Comparison of ENCODE assay signal across 8 cellular contexts in the genomic region with DNA sequence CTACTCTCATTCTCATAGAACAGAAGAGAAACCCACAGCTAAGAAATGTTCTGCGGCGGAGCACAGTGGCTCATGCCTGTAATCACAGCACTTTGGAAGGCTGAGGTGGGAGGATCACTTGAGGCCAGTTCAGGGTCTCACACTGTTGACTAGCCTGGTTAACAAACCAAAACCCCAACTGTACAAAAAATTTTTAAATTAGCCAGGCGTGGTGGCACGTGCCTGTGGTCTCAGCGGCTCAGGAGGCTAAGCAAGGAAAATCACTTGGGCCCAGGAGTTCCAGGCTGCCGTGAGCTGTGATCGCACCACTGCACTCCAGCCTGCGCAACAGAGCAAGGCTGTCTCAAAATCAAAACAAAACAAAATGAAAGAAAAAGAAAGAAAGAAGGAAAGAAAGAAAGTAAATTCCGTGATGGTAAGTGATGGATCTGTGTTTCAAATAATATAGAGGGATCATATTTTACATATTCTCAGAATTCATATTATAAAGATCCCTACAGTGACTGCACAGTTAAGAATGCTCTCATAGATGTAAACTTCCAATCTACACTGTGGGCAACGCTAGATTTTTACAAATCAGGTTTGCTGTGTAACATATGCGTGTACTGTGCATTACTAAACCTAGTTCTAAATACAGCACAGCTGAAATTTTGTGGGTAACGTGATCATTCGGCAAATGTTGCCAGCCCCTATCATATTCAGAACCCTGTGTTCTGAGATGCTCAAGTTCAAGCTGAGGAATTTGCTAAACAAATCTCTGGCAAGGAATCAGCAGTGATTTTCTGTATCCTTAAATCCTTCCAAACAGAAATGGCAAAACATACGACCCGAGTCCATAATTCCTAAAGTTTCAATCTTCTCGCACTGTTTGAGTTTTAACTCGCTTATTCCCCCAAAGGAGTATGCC. TPM values are rescaled to one million over a fixed set of nuclear protein-coding genes. Genes with fewer than 3 reads are reported as not detected.
A peak's percentile ranks its signal among the peaks of the same experiment; 100 is the strongest.
DNase-seq lines count a peak whose midpoint lies in the region; ATAC-seq and TF ChIP-seq lines count a peak whose summit lies in the region.

No MANE protein-coding gene starts in this region.

- no peak for TF ChIP-seq POLR2A in Peyer's patch (IDR thresholded peaks at IDR 0.05)

- peak overlapping the region; percentile 72 to 82 (median 74) for H3K27ac ChIP-seq in Peyer's patch

- H3K4me3 Mint-ChIP-seq in activated naive CD4-positive, alpha-beta T cell treated with anti-CD3 and anti-CD28 coated beads for 36 hours = peak overlapping the region; percentile 80

- CTCF ChIA-PET in activated naive CD4-positive, alpha-beta T cell treated with anti-CD3 and anti-CD28 coated beads for 36 hours (lab: Charles Lee) = no interaction called here

- intact Hi-C loops in activated naive CD4-positive, alpha-beta T cell treated with anti-CD3 and anti-CD28 coated beads for 36 hours (cut with micrococcal nuclease) = loop anchor here (2.0 to 5.0 kb wide), 3 partner anchors 97 to 724 kb away; partner anchors contain the start of genes MTCL1 and TWSG1

- ATAC-seq in GM19328 (IDR thresholded peaks at IDR 0.05; ENCODE audit: unreplicated experiment) = no peak

- H3K9me3 ChIP-seq in Peyer's patch (no peaks in the 10 kb centered on the region), skeletal muscle satellite cell (replicated peaks; ENCODE audit: low read length) (no peaks in the 10 kb centered on the region)

- peak overlapping the region; percentile 78 for H3K9ac ChIP-seq in skeletal muscle satellite cell (ENCODE audit: low read depth, low read length)

- TF ChIP-seq CTCF in Peyer's patch (IDR thresholded peaks at IDR 0.05) (no peak), fibroblast of villous mesenchyme (IDR thresholded peaks at IDR 0.05; ENCODE audit: insufficient read depth, low read depth, low read length) (peak; percentile 1)

- H3K36me3 Mint-ChIP-seq in activated naive CD4-positive, alpha-beta T cell treated with anti-CD3 and anti-CD28 coated beads for 36 hours (ENCODE audit: low read depth) = peaks cover 11% of the 10 kb centered on the region

- peak overlapping the region; percentile 88 for H3K27ac Mint-ChIP-seq in activated naive CD4-positive, alpha-beta T cell treated with anti-CD3 and anti-CD28 coated beads for 36 hours

- no peaks in the 10 kb centered on the region for H3K9me3 Mint-ChIP-seq in activated naive CD4-positive, alpha-beta T cell treated with anti-CD3 and anti-CD28 coated beads for 36 hours

- no peak for DNase-seq in activated naive CD4-positive, alpha-beta T cell treated with anti-CD3 and anti-CD28 coated beads for 36 hours
- DNase-seq in activated naive CD4-positive, alpha-beta T cell treated with anti-CD3 and anti-CD28 coated beads, Interleukin-2, amount 50 U/mL, for 16 hours = no peak
- peak in 1 of 3 donors; percentile 52 for DNase-seq in Peyer's patch
- DNase-seq in fibroblast of villous mesenchyme (ENCODE audit: low read depth) = peak; percentile 41
- no peak for DNase-seq in HuH-7.5 (ENCODE audit: low spot score)
- no peak for DNase-seq in T1000 (lab: John Stamatoyannopoulos, UW)

- H3K4me1 ChIP-seq in Peyer's patch (peaks cover 0 to 18% (median 8%) of the 10 kb centered on the region in 4 donors), skeletal muscle satellite cell (ENCODE audit: control insufficient read depth, insufficient read depth, low read length) (peaks cover 27% of the 10 kb centered on the region)

- H3K4me2 ChIP-seq in skeletal muscle satellite cell (ENCODE audit: low read length) = peak overlapping the region; percentile 90

- H3K36me3 ChIP-seq in Peyer's patch = no peaks in the 10 kb centered on the region
- H3K36me3 ChIP-seq in skeletal muscle satellite cell (ENCODE audit: insufficient read depth, low read length) = peaks cover 7% of the 10 kb centered on the region

- H3K4me1 Mint-ChIP-seq in activated naive CD4-positive, alpha-beta T cell treated with anti-CD3 and anti-CD28 coated beads for 36 hours (ENCODE audit: low read depth) = peaks cover 40% of the 10 kb centered on the region

- H3K27me3 ChIP-seq in Peyer's patch = no peaks in the 10 kb centered on the region
- H3K27me3 ChIP-seq in skeletal muscle satellite cell (ENCODE audit: control insufficient read depth, insufficient read depth, low read length) = peaks cover 4% of the 10 kb centered on the region

- peak overlapping the region; percentile 83 to 94 (median 86) for H3K4me3 ChIP-seq in Peyer's patch
- H3K4me3 ChIP-seq in fibroblast of villous mesenchyme (ENCODE audit: low read depth, low read length) = peak overlapping the region; percentile 53
- H3K4me3 ChIP-seq in skeletal muscle satellite cell (ENCODE audit: low read length) = peak overlapping the region; percentile 90

- peaks cover 1% of the 10 kb centered on the region for H3K27me3 Mint-ChIP-seq in activated naive CD4-positive, alpha-beta T cell treated with anti-CD3 and anti-CD28 coated beads for 36 hours (ENCODE audit: low read depth)

RNA-seq across cellular contexts. Expression of gene RAB12, which starts 1.2 kb away (rescaled TPM):
- total RNA-seq in activated naive CD4-positive, alpha-beta T cell treated with anti-CD3 and anti-CD28 coated beads for 36 hours = 10 to 100 TPM; 11.0 to 11.9 TPM
- total RNA-seq in Peyer's patch (10 to 100 TPM; 21.4 to 37.1 (median 28.4) TPM), fibroblast of villous mesenchyme (49.6 and 64.8 TPM in 2 replicates)
- total RNA-seq in skeletal muscle satellite cell (2012; rRNA removed) = 39.5 and 40.2 TPM in 2 replicates
